ENCODE assay signal across 8 cellular contexts in the genomic region with DNA sequence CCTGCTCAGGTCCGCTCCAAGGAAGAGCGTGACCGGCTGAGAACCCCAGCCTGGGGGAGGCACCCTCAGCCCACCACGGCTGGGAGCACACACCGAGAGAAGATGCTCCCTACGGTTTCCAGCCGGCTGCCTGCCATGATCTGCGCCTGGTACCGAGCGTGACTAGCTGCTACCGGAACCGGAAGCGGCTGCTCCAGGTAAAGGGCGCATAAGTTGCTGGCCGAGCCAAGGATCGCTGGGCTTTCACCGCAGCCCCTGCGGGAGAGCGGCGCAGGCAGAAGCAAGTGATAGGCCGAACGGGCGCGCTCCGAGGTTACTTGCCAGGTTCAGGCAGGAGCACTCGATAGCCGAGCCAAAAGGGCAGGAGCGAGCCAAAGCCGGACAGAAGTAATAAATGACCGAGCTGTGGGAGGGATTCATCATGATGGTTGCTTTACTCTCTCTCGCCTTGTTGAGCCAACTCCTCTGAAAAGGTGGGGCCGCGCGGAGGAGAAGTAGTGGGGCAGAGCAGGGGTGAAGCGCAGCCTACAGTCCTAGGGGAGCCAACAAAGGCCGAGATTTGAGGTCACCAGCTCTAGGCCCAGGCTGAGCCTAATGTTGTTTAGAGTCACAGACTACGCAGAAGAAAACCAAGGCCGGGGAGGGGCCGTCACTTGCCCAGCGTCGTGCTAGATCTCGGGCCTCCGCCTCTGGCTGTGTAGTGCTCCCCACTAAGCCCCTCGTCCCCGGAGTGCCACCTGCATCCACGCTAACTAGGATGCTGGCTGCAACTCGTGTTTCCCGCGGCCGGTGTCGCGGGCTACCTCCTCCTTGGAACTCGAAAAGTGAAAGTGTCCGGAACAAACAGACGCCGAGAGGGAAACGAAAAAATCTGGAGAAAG. TPM values are rescaled to one million over a fixed set of nuclear protein-coding genes. Genes with fewer than 3 reads are reported as not detected.
DNase-seq lines count a peak whose midpoint lies in the region; ATAC-seq and TF ChIP-seq lines count a peak whose summit lies in the region.

A gene (minus strand): TSS at position 171 of the 881 bp plus-strand sequence. CDS start 34 bp downstream, at position 137.

- H3K4me3 ChIP-seq in H7 (ENCODE audit: insufficient read depth, low read depth, low read length) (peak within 1 kb of the TSS; percentile 91), fibroblast of the aortic adventitia (ENCODE audit: low read depth, low read length) (peak within 1 kb of the TSS; percentile 99)

- peaks cover 36% of the 10 kb centered on the region for H3K4me1 Mint-ChIP-seq in nephron progenitor cell
- H3K4me1 Mint-ChIP-seq in stimulated activated naive CD8-positive, alpha-beta T cell treated with anti-CD3 and anti-CD28 coated beads, Interleukin-15, amount 100 ng/mL, for 72 hours, result peaks cover 41% of the 10 kb centered on the region

- H3K36me3 Mint-ChIP-seq in nephron progenitor cell (ENCODE audit: low read depth), result peaks cover 32% of the 10 kb centered on the region

- DNase-seq in ELF-1 (ENCODE audit: low read depth, low spot score) (peak; percentile 99), H7 (peak; percentile 95), M059J (ENCODE audit: low read depth) (peak; percentile 97), SHP77 (lab: John Stamatoyannopoulos, UW) (peak; percentile 98 to 99), fibroblast of the aortic adventitia (ENCODE audit: low read depth) (peak; percentile 98), nephron progenitor cell (peak; percentile 94)
- DNase-seq in activated effector memory CD4-positive, alpha-beta T cell treated with Interleukin-2 at 50 U/mL for 16 hours, result peak; percentile 95
- DNase-seq in stimulated activated naive CD8-positive, alpha-beta T cell treated with anti-CD3 and anti-CD28 coated beads, Interleukin-15, amount 100 ng/mL, for 72 hours, result peak; percentile 94 to 98

- no peaks in the 10 kb centered on the region for H3K9me3 Mint-ChIP-seq in nephron progenitor cell
- H3K9me3 Mint-ChIP-seq in stimulated activated naive CD8-positive, alpha-beta T cell treated with anti-CD3 and anti-CD28 coated beads, Interleukin-15, amount 100 ng/mL, for 72 hours, result no peaks in the 10 kb centered on the region

- ATAC-seq in stimulated activated naive CD8-positive, alpha-beta T cell treated with anti-CD3 and anti-CD28 coated beads, Interleukin-15, amount 100 ng/mL, for 72 hours, result peak; percentile 95

- H3K27ac Mint-ChIP-seq in nephron progenitor cell, result peak within 1 kb of the TSS; percentile 98
- H3K27ac Mint-ChIP-seq in stimulated activated naive CD8-positive, alpha-beta T cell treated with anti-CD3 and anti-CD28 coated beads, Interleukin-15, amount 100 ng/mL, for 72 hours, result peak within 1 kb of the TSS; percentile 98 to 100

- H3K27me3 Mint-ChIP-seq in nephron progenitor cell (ENCODE audit: low read depth, poor library complexity), result no peaks in the 10 kb centered on the region
- no peaks in the 10 kb centered on the region for H3K27me3 Mint-ChIP-seq in stimulated activated naive CD8-positive, alpha-beta T cell treated with anti-CD3 and anti-CD28 coated beads, Interleukin-15, amount 100 ng/mL, for 72 hours

- TF ChIP-seq CTCF in fibroblast of the aortic adventitia (IDR thresholded peaks at IDR 0.05; ENCODE audit: insufficient read depth, low read length), result no peak
- TF ChIP-seq CTCF in nephron progenitor cell (IDR thresholded peaks at IDR 0.05), result no peak

- peak within 1 kb of the TSS; percentile 99 for H3K4me3 Mint-ChIP-seq in nephron progenitor cell
- H3K4me3 Mint-ChIP-seq in stimulated activated naive CD8-positive, alpha-beta T cell treated with anti-CD3 and anti-CD28 coated beads, Interleukin-15, amount 100 ng/mL, for 72 hours, result peak within 1 kb of the TSS; percentile 93 to 100

- H3K36me3 ChIP-seq in H7 (replicated peaks; ENCODE audit: control insufficient read depth, insufficient read depth, low read length), result peaks cover 2% of the 10 kb centered on the region

- H3K27me3 ChIP-seq in H7 (ENCODE audit: control insufficient read depth, insufficient read depth, low read length), result no peaks in the 10 kb centered on the region

RNA-seq across cellular contexts. Expression of the gene that starts here (rescaled TPM):
- total RNA-seq in H7 (2014; rRNA removed; shearing (Covaris generic)), result 56.1 and 65.9 TPM in 2 replicates
- 25.8 and 31.8 TPM in 2 replicates for total RNA-seq in M059J (2014; rRNA removed; shearing (Covaris generic))
- total RNA-seq in fibroblast of the aortic adventitia (ENCODE audit: low replicate concordance), result 19.5 and 20.1 TPM in 2 replicates

Comparison
In these comparisons a context has a peak if more than half of its experiments do, and no peak if none do; other contexts are left out.
1. Peak in every context shown above with its lines: DNase-seq, ATAC-seq and H3K4me3 ChIP-seq.